Comparison of ENCODE assay signal across 8 cellular contexts in the genomic region with DNA sequence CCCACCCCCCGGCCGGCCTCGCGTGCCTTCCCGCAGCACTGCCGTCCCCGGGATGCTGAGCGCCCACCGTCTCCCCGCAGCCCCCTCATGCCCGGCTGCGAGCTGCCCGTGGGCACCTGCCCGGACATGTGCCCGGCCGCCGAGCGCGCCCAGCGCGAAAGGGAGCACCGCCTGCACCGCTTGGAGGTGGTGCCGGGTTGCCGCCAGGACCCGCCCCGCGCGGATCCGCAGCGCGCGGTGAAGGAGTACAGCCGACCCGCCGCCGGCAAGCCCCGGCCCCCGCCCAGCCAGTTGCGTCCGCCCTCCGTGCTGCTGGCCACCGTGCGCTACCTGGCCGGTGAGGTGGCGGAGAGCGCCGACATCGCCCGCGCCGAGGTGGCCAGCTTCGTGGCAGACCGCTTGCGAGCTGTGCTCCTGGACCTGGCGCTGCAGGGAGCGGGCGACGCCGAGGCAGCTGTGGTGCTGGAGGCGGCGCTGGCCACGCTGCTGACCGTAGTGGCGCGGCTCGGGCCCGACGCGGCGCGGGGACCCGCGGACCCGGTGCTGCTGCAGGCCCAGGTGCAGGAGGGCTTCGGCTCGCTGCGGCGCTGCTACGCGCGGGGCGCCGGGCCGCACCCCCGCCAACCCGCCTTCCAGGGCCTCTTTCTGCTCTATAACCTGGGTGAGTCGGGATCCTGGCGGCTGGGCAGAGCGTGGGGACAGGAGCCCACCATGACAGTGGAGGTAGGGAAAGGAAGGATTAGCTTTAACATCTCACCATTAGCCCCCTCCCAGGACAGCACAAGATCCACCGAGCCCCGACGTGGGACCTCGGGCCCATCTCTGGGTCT. TPM values are rescaled to one million over a fixed set of nuclear protein-coding genes. Genes with fewer than 3 reads are reported as not detected.
DNase-seq lines count a peak whose midpoint lies in the region; ATAC-seq, FAIRE-seq and TF ChIP-seq lines count a peak whose summit lies in the region.

A gene (plus strand): TSS at position 5 of the 830 bp plus-strand sequence. CDS start 83 bp downstream, at position 88.

- POLR2A ChIA-PET in AG04449 (lab: Yijun Ruan, JAX), result interaction anchor here (0.6 to 1.5 kb wide), 7 partner anchors 13 to 592 kb away, joined by 3 to 4 read pairs (median 3); a partner anchor contains a TSS

- FAIRE-seq in GM18507 (lab: Jason Lieb, UNC), result peak; percentile 31

- peak within 1 kb of the TSS; percentile 73 for H3K4me3 ChIP-seq in AG04449 (ENCODE audit: low read depth, low read length)
- H3K4me3 ChIP-seq in parathyroid adenoma (ENCODE audit: low read depth, low read length), result peak within 1 kb of the TSS; percentile 63

- no peaks in the 10 kb centered on the region for H3K27me3 ChIP-seq in parathyroid adenoma (ENCODE audit: control insufficient read depth, insufficient read depth, low read length)

- intact Hi-C loops in activated T-helper 1 cell treated with anti-CD3 and anti-CD28 coated beads, Interleukin-12 subunit alpha, Interleukin-12 subunit beta, Interleukin-2, Interleukin-4 antibody, amounts not matched to agents 30 ng/mL and 10 ng/mL and 1 ng/mL, durations not matched to agents 14 hours and 24 hours and 36 hours (cut with micrococcal nuclease), result loop anchor here (1.0 to 5.0 kb wide), 5 partner anchors 28 to 531 kb away; a partner anchor contains a TSS

- H3K9me3 Mint-ChIP-seq in activated T-helper 1 cell treated with anti-CD3 and anti-CD28 coated beads, Interleukin-12 subunit alpha, Interleukin-12 subunit beta, Interleukin-2, Interleukin-4 antibody, amounts not matched to agents 30 ng/mL and 10 ng/mL and 1 ng/mL, durations not matched to agents 14 hours and 24 hours and 36 hours, result no peaks in the 10 kb centered on the region

- H3K27ac ChIP-seq in parathyroid adenoma, result peak within 1 kb of the TSS; percentile 81

- no peaks in the 10 kb centered on the region for H3K79me2 ChIP-seq in parathyroid adenoma

- no peaks in the 10 kb centered on the region for H3K27me3 Mint-ChIP-seq in activated T-helper 1 cell treated with anti-CD3 and anti-CD28 coated beads, Interleukin-12 subunit alpha, Interleukin-12 subunit beta, Interleukin-2, Interleukin-4 antibody, amounts not matched to agents 30 ng/mL and 10 ng/mL and 1 ng/mL, durations not matched to agents 14 hours and 24 hours and 36 hours (ENCODE audit: insufficient read depth)

- peaks cover 16% of the 10 kb centered on the region for H3K36me3 Mint-ChIP-seq in activated T-helper 1 cell treated with anti-CD3 and anti-CD28 coated beads, Interleukin-12 subunit alpha, Interleukin-12 subunit beta, Interleukin-2, Interleukin-4 antibody, amounts not matched to agents 30 ng/mL and 10 ng/mL and 1 ng/mL, durations not matched to agents 14 hours and 24 hours and 36 hours (ENCODE audit: low read depth)

- H3K4me3 Mint-ChIP-seq in activated T-helper 1 cell treated with anti-CD3 and anti-CD28 coated beads, Interleukin-12 subunit alpha, Interleukin-12 subunit beta, Interleukin-2, Interleukin-4 antibody, amounts not matched to agents 30 ng/mL and 10 ng/mL and 1 ng/mL, durations not matched to agents 14 hours and 24 hours and 36 hours, result peak within 1 kb of the TSS; percentile 90

- no peaks in the 10 kb centered on the region for H3K4me1 ChIP-seq in parathyroid adenoma

- TF ChIP-seq CTCF in AG04449 (IDR thresholded peaks at IDR 0.05; ENCODE audit: insufficient read depth, low read length, missing control alignments), result no peak
- no peak for TF ChIP-seq CTCF in parathyroid adenoma (IDR thresholded peaks at IDR 0.05)

- H2AFZ ChIP-seq in parathyroid adenoma, result peak within 1 kb of the TSS; percentile 91

- DNase-seq in AG04449 (ENCODE audit: low read depth, low spot score) (no peak), GM18507 (ENCODE audit: extremely low spot score, insufficient read length, low read depth) (no peak), NCI-H2196 treated with DMSO at 0.1 percent for 48 hours (lab: John Stamatoyannopoulos, UW; ENCODE audit: unreplicated experiment) (peak; percentile 40), germinal center (ENCODE audit: low spot score) (peak; percentile 25), SKM-1 treated with dmso at 0.1 percent for 144 hours (lab: John Stamatoyannopoulos, UW; ENCODE audit: unreplicated experiment) (no peak)
- peak; percentile 78 for DNase-seq in activated T-helper 1 cell treated with anti-CD3 and anti-CD28 coated beads, Interleukin-12 subunit alpha, Interleukin-12 subunit beta, Interleukin-2, Interleukin-4 antibody, amounts not matched to agents 30 ng/mL and 10 ng/mL and 1 ng/mL, durations not matched to agents 14 hours and 24 hours and 36 hours (ENCODE audit: low spot score)

- H3K36me3 ChIP-seq in parathyroid adenoma (ENCODE audit: control insufficient read depth, insufficient read depth, low read length), result no peaks in the 10 kb centered on the region

- CTCF ChIA-PET in AG04449 (lab: Yijun Ruan, JAX), result interaction anchor here (1.1 to 3.2 kb wide), 6 partner anchors 10 to 32 kb away, joined by 3 to 17 read pairs (median 10); a partner anchor contains a TSS

- peaks cover 22% of the 10 kb centered on the region for H3K4me1 Mint-ChIP-seq in activated T-helper 1 cell treated with anti-CD3 and anti-CD28 coated beads, Interleukin-12 subunit alpha, Interleukin-12 subunit beta, Interleukin-2, Interleukin-4 antibody, amounts not matched to agents 30 ng/mL and 10 ng/mL and 1 ng/mL, durations not matched to agents 14 hours and 24 hours and 36 hours (ENCODE audit: low read depth)

- peak within 1 kb of the TSS; percentile 93 for H3K27ac Mint-ChIP-seq in activated T-helper 1 cell treated with anti-CD3 and anti-CD28 coated beads, Interleukin-12 subunit alpha, Interleukin-12 subunit beta, Interleukin-2, Interleukin-4 antibody, amounts not matched to agents 30 ng/mL and 10 ng/mL and 1 ng/mL, durations not matched to agents 14 hours and 24 hours and 36 hours

- peak; percentile 46 for ATAC-seq in HG02884 (IDR thresholded peaks at IDR 0.05; ENCODE audit: unreplicated experiment)

- H3K9ac ChIP-seq in parathyroid adenoma, result no peak within 1 kb of the TSS

- peak within 1 kb of the TSS; percentile 72 for H3K4me2 ChIP-seq in parathyroid adenoma (ENCODE audit: low read length)

- H3K9me3 ChIP-seq in parathyroid adenoma (ENCODE audit: control insufficient read depth, low read length), result no peaks in the 10 kb centered on the region

RNA-seq across cellular contexts. Expression of the gene that starts here (rescaled TPM):
- total RNA-seq in activated T-helper 1 cell treated with anti-CD3 and anti-CD28 coated beads, Interleukin-12 subunit alpha, Interleukin-12 subunit beta, Interleukin-2, Interleukin-4 antibody, amounts not matched to agents 30 ng/mL and 10 ng/mL and 1 ng/mL, durations not matched to agents 14 hours and 24 hours and 36 hours, result 17.4 and 17.7 TPM in 2 replicates

Comparison
In these comparisons a context has a peak if more than half of its experiments do, and no peak if none do; other contexts are left out.
1. DNase-seq: peak in NCI-H2196 treated with DMSO at 0.1 percent for 48 hours (single experiment), activated T-helper 1 cell treated with anti-CD3 and anti-CD28 coated beads, Interleukin-12 subunit alpha, Interleukin-12 subunit beta, Interleukin-2, Interleukin-4 antibody, amounts not matched to agents 30 ng/mL and 10 ng/mL and 1 ng/mL, durations not matched to agents 14 hours and 24 hours and 36 hours (single experiment) and germinal center (single experiment); none in AG04449 (single experiment), GM18507 (single experiment) and SKM-1 treated with dmso at 0.1 percent for 144 hours (single experiment).